In the genomic region with DNA sequence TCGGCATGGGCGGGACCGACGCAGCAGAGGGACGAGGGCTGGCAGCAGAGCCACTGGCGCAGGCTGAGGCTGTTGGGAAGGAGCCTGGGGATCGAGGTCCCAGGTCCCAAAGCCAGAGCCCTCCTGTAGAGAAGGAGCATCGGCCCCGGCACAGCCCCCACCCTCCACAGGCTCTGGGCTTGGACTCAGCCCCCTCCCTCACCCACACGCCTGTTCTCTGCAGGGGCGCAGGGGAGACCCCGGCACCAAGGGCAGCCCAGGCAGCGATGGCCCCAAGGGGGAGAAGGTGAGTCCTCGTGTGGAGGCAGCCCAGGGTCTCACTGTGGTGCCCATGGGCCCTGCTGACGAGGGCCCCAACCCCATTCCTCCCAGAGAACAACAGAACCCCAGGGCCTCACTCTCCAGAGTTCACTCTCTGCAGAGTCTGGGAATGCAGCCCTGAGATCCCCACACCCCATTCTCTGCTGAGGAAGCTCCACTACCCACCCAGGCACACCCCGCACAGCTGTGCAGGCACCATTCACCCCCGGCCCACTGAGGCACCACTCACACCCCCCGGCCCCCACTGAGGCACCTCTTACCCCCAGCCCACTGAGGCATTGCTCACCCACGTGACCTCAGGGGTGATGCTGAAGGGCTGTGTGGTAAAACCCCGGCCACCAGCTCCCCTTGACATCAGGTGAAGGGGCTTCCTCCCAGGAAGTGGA, we compare ENCODE assay signal across 17 cellular contexts. TPM values are rescaled to one million over a fixed set of nuclear protein-coding genes. Genes with fewer than 3 reads are reported as not detected.
DNase-seq lines count a peak whose midpoint lies in the region; ATAC-seq and TF ChIP-seq lines count a peak whose summit lies in the region.
"Had no signal": no experiment of that assay in that cellular context is flagged by ENCODE, and none has a peak within 500 bp of the region (broad histone marks: within the 10 kb centered on the region; RNA-seq: fewer than 3 reads in every experiment).

No MANE protein-coding gene starts in this region.

- H2BK12ac ChIP-seq in H9 (ENCODE audit: insufficient read length, low read depth, low read length) = no peak overlapping the region

- no peak overlapping the region for H2BK20ac ChIP-seq in H9 (ENCODE audit: low read depth, low read length, poor library complexity, severe bottlenecking)

- peak overlapping the region in 8 of 11 experiments; percentile 36 to 72 (median 64); a peak in 14 of 22 replicates for H3K4me2 ChIP-seq in BLaER1 treated with 17β-estradiol and CSF1 and Interleukin-3, amounts not matched to agents 10 nM and 100 nM
- no peak overlapping the region for H3K4me2 ChIP-seq in H9 (ENCODE audit: insufficient read depth, insufficient read length, low read length)

- no peak overlapping the region for H3K4ac ChIP-seq in H9 (ENCODE audit: low read depth, low read length)

- no peak overlapping the region for H2BK120ac ChIP-seq in H9 (ENCODE audit: low read depth, low read length, poor library complexity, severe bottlenecking)

- no peak overlapping the region for H2AK5ac ChIP-seq in H9 (ENCODE audit: insufficient read length, low read length)

- H3K4me3 ChIP-seq in BLaER1 treated with 17β-estradiol and CSF1 and Interleukin-3, amounts not matched to agents 10 nM and 100 nM = no peak overlapping the region
- H3K4me3 ChIP-seq in left ventricle myocardium inferior (no peak overlapping the region), rectal smooth muscle tissue (ENCODE audit: low read length) (no peak overlapping the region)
- H3K4me3 ChIP-seq: body of pancreas, GM23248 had no signal

- no peaks in the 10 kb centered on the region for H3K4me1 Mint-ChIP-seq in H9
- H3K4me1 Mint-ChIP-seq: T-cell had no signal

- H3K36me3 ChIP-seq in BLaER1 treated with 17β-estradiol and CSF1 and Interleukin-3, amounts not matched to agents 10 nM and 100 nM = peaks cover 4 to 15% (median 4%) of the 10 kb centered on the region in 11 experiments; a peak in 17 of 22 replicates
- H3K36me3 ChIP-seq in left ventricle myocardium inferior (peaks cover 88% of the 10 kb centered on the region), rectal smooth muscle tissue (ENCODE audit: control insufficient read depth, insufficient read depth, low read length) (peaks cover 54% of the 10 kb centered on the region)

- H3K18ac ChIP-seq in H9 (ENCODE audit: insufficient read length, low read depth, low read length) = no peak overlapping the region

- peaks cover 5 to 9% (median 6%) of the 10 kb centered on the region in 11 experiments for H3K9me3 ChIP-seq in BLaER1 treated with 17β-estradiol and CSF1 and Interleukin-3, amounts not matched to agents 10 nM and 100 nM (replicated peaks in 1 of 11)
- H3K9me3 ChIP-seq in H9 (ENCODE audit: control insufficient read depth, low read depth, low read length) = no peaks in the 10 kb centered on the region
- H3K9me3 ChIP-seq in left ventricle myocardium inferior (replicated peaks) = peaks cover 4% of the 10 kb centered on the region

- no peaks in the 10 kb centered on the region for H3K79me2 ChIP-seq in H9 (ENCODE audit: insufficient read depth, low read length)

- H3K23ac ChIP-seq in H9 (ENCODE audit: insufficient read length, low read depth, low read length) = no peak overlapping the region

- intact Hi-C loops in left ventricle myocardium inferior (cut with micrococcal nuclease) = no loop called here

- H3K9ac ChIP-seq in BLaER1 treated with 17β-estradiol and CSF1 and Interleukin-3, amounts not matched to agents 10 nM and 100 nM = no peak overlapping the region
- no peak overlapping the region for H3K9ac ChIP-seq in H9 (ENCODE audit: extremely low read depth, insufficient read length, low read length)
- no peak overlapping the region for H3K9ac ChIP-seq in rectal smooth muscle tissue (ENCODE audit: low read length)
- H3K9ac ChIP-seq: GM23248 had no signal

- H3T11ph ChIP-seq in H9 (ENCODE audit: low read length) = no peak overlapping the region

- peaks cover 14 to 49% (median 15%) of the 10 kb centered on the region in 3 experiments for H3K36me3 Mint-ChIP-seq in H9 (ENCODE audit: insufficient read depth in 1 of 3, low read depth in 3 of 3)
- H3K36me3 Mint-ChIP-seq: T-cell had no signal

- WGBS in H9 (ENCODE audit: extremely low coverage, insufficient read length, low lambda C conversion rate) = no CpG with 5 or more reads among the region's 20 CpGs

- peaks cover 0 to 64% (median 48%) of the 10 kb centered on the region in 10 experiments; a peak in 16 of 20 replicates for H3K4me1 ChIP-seq in BLaER1 treated with 17β-estradiol and CSF1 and Interleukin-3, amounts not matched to agents 10 nM and 100 nM
- H3K4me1 ChIP-seq in H9 (ENCODE audit: insufficient read depth, low read length) (no peaks in the 10 kb centered on the region), left ventricle myocardium inferior (no peaks in the 10 kb centered on the region), rectal smooth muscle tissue (ENCODE audit: control insufficient read depth, insufficient read depth, low read length) (no peaks in the 10 kb centered on the region)
- H3K4me1 ChIP-seq: body of pancreas had no signal

- H3K27me3 ChIP-seq in BLaER1 treated with 17β-estradiol and CSF1 and Interleukin-3, amounts not matched to agents 10 nM and 100 nM = no peaks in the 10 kb centered on the region
- H3K27me3 ChIP-seq in H9 (ENCODE audit: insufficient read depth, low read length) (no peaks in the 10 kb centered on the region), left ventricle myocardium inferior (ENCODE audit: low read depth) (no peaks in the 10 kb centered on the region), rectal smooth muscle tissue (ENCODE audit: control insufficient read depth, insufficient read depth, low read length) (no peaks in the 10 kb centered on the region)
- H3K27me3 ChIP-seq: body of pancreas had no signal

- H3K9me3 Mint-ChIP-seq in H9 = peaks cover 0 to 6% of the 10 kb centered on the region in 2 experiments; a peak in 2 of 5 replicates
- H3K9me3 Mint-ChIP-seq: CD8-positive, alpha-beta T cell; T-cell had no signal

- DNase-seq in H9 = peak; percentile 20
- DNase-seq in left ventricle myocardium inferior = peak; percentile 11
- no peak for DNase-seq in glomerular visceral epithelial cell (ENCODE audit: extremely low spot score)
- DNase-seq in NCI-H748 (lab: John Stamatoyannopoulos, UW; ENCODE audit: unreplicated experiment) = no peak
- DNase-seq: activated CD4-positive, alpha-beta T cell treated with anti-CD3 and anti-CD28 coated beads for 4 hours; GM23248; Kasumi-1; NCI-H1436 treated with DMSO at 0.1 percent for 48 hours; stimulated activated CD4-positive, alpha-beta T cell treated with anti-CD3 and anti-CD28 coated beads, Interleukin-2, amount 100 ng/mL, for 24 hours had no signal

- no peak overlapping the region for H2BK15ac ChIP-seq in H9 (ENCODE audit: low read depth, low read length)

- H3K14ac ChIP-seq in H9 (ENCODE audit: insufficient read depth, low read length) = no peak overlapping the region

- H4K91ac ChIP-seq in H9 (ENCODE audit: insufficient read length, low read depth, low read length) = no peak overlapping the region

- no peak overlapping the region for H2AFZ ChIP-seq in H9 (ENCODE audit: low read length)
- H2AFZ ChIP-seq: GM23248 had no signal

- H3K23me2 ChIP-seq in H9 (ENCODE audit: insufficient read length, low read depth, low read length, poor library complexity, severe bottlenecking) = no peaks in the 10 kb centered on the region

- no peak overlapping the region for H3K27ac ChIP-seq in BLaER1 treated with 17β-estradiol and CSF1 and Interleukin-3, amounts not matched to agents 10 nM and 100 nM
- H3K27ac ChIP-seq in H9 (ENCODE audit: insufficient read length, low read depth, low read length) (no peak overlapping the region), left ventricle myocardium inferior (replicated peaks) (peak overlapping the region; percentile 3), rectal smooth muscle tissue (ENCODE audit: low read depth, low read length) (peak overlapping the region; percentile 51)
- H3K27ac ChIP-seq: body of pancreas, HL-60 had no signal

- H4K8ac ChIP-seq in H9 (replicated peaks; ENCODE audit: insufficient read length, low read depth, low read length) = no peak overlapping the region

- H4K5ac ChIP-seq in H9 (ENCODE audit: insufficient read length, low read depth, low read length) = no peak overlapping the region

- TF ChIP-seq CTCF in H9 (conservative IDR thresholded peaks at IDR 0.05) (no peak), left ventricle myocardium inferior (IDR thresholded peaks at IDR 0.05; ENCODE audit: borderline replicate concordance) (no peak)

- ATAC-seq in HG03135 (IDR thresholded peaks at IDR 0.05; ENCODE audit: unreplicated experiment) = no peak
- ATAC-seq: body of pancreas; CD8-positive, alpha-beta T cell; T-cell had no signal

- no peak overlapping the region for H2BK5ac ChIP-seq in H9 (ENCODE audit: insufficient read length, low read length)

- peaks cover 0 to 38% (median 0%) of the 10 kb centered on the region in 11 experiments; a peak in 7 of 22 replicates for H4K20me1 ChIP-seq in BLaER1 treated with 17β-estradiol and CSF1 and Interleukin-3, amounts not matched to agents 10 nM and 100 nM
- no peaks in the 10 kb centered on the region for H4K20me1 ChIP-seq in H9 (ENCODE audit: control insufficient read depth, insufficient read depth, insufficient read length)

- no peak overlapping the region for H3K4me3 Mint-ChIP-seq in H9
- H3K4me3 Mint-ChIP-seq: CD8-positive, alpha-beta T cell; T-cell had no signal

- peak overlapping the region in 1 of 3 experiments; percentile 23; a peak in 1 of 7 replicates for H3K27ac Mint-ChIP-seq in H9
- H3K27ac Mint-ChIP-seq: CD8-positive, alpha-beta T cell; progenitor cell of endocrine pancreas; T-cell had no signal

- no peaks in the 10 kb centered on the region for H3K79me1 ChIP-seq in H9 (ENCODE audit: insufficient read depth, low read depth, low read length, poor library complexity, severe bottlenecking)

- H3K56ac ChIP-seq in H9 (ENCODE audit: insufficient read length, low read depth, low read length) = no peak overlapping the region

- H3K27me3 Mint-ChIP-seq in H9 (ENCODE audit: low read depth) = no peaks in the 10 kb centered on the region
- H3K27me3 Mint-ChIP-seq: progenitor cell of endocrine pancreas, T-cell had no signal

RNA-seq across cellular contexts. Expression of a gene that starts 21.8 kb away (rescaled TPM):
- 124 and 129 TPM in 2 replicates for total RNA-seq in H9 (2021)
- 157 TPM for total RNA-seq in left ventricle myocardium inferior

RNA-seq across cellular contexts. Expression of a gene that starts 35.7 kb away (rescaled TPM):
- total RNA-seq in H9 (2021) (6.7 and 6.8 TPM in 2 replicates), left ventricle myocardium inferior (2.2 TPM)
- total RNA-seq: GM23248 had no signal

Comparison
In these comparisons a context has a peak if more than half of its experiments do, and no peak if none do; other contexts are left out.
1. H3K27ac ChIP-seq: peak in left ventricle myocardium inferior (single experiment) and rectal smooth muscle tissue (single experiment); none in BLaER1 treated with 17β-estradiol and CSF1 and Interleukin-3, amounts not matched to agents 10 nM and 100 nM (0 of 11) and H9 (single experiment).
2. DNase-seq: peak in H9 (single experiment) and left ventricle myocardium inferior (single experiment); none in glomerular visceral epithelial cell (single experiment) and NCI-H748 (single experiment).